Comparison of ENCODE assay signal across 2 cellular contexts in the genomic region with DNA sequence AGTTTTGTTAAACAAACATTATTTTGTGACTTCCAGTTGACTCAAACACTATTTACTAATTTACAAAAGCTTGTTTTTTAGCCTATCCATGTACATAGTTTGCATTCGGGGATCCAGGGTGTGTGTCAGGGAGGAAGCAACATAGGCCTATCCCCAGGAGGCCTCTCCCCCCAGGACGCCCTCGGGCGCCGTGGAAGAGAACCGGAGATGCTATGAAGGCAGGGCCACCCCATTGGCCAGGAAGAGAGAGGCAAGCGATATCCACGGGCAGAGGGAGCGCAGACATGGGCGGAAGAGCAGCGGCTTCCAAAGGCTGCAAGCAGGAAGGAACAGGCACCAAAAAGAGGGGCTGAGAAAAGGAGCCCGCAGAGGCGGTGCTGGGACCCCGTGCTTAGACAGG.
TF ChIP-seq lines count a peak whose summit lies in the region.

No MANE protein-coding gene starts in this region.

TF ChIP-seq in GM23338, 12 proteins besides CTCF, POLR2A, EP300 and RAD21 (continues in another document):
- TF ChIP-seq, protein P1, sequence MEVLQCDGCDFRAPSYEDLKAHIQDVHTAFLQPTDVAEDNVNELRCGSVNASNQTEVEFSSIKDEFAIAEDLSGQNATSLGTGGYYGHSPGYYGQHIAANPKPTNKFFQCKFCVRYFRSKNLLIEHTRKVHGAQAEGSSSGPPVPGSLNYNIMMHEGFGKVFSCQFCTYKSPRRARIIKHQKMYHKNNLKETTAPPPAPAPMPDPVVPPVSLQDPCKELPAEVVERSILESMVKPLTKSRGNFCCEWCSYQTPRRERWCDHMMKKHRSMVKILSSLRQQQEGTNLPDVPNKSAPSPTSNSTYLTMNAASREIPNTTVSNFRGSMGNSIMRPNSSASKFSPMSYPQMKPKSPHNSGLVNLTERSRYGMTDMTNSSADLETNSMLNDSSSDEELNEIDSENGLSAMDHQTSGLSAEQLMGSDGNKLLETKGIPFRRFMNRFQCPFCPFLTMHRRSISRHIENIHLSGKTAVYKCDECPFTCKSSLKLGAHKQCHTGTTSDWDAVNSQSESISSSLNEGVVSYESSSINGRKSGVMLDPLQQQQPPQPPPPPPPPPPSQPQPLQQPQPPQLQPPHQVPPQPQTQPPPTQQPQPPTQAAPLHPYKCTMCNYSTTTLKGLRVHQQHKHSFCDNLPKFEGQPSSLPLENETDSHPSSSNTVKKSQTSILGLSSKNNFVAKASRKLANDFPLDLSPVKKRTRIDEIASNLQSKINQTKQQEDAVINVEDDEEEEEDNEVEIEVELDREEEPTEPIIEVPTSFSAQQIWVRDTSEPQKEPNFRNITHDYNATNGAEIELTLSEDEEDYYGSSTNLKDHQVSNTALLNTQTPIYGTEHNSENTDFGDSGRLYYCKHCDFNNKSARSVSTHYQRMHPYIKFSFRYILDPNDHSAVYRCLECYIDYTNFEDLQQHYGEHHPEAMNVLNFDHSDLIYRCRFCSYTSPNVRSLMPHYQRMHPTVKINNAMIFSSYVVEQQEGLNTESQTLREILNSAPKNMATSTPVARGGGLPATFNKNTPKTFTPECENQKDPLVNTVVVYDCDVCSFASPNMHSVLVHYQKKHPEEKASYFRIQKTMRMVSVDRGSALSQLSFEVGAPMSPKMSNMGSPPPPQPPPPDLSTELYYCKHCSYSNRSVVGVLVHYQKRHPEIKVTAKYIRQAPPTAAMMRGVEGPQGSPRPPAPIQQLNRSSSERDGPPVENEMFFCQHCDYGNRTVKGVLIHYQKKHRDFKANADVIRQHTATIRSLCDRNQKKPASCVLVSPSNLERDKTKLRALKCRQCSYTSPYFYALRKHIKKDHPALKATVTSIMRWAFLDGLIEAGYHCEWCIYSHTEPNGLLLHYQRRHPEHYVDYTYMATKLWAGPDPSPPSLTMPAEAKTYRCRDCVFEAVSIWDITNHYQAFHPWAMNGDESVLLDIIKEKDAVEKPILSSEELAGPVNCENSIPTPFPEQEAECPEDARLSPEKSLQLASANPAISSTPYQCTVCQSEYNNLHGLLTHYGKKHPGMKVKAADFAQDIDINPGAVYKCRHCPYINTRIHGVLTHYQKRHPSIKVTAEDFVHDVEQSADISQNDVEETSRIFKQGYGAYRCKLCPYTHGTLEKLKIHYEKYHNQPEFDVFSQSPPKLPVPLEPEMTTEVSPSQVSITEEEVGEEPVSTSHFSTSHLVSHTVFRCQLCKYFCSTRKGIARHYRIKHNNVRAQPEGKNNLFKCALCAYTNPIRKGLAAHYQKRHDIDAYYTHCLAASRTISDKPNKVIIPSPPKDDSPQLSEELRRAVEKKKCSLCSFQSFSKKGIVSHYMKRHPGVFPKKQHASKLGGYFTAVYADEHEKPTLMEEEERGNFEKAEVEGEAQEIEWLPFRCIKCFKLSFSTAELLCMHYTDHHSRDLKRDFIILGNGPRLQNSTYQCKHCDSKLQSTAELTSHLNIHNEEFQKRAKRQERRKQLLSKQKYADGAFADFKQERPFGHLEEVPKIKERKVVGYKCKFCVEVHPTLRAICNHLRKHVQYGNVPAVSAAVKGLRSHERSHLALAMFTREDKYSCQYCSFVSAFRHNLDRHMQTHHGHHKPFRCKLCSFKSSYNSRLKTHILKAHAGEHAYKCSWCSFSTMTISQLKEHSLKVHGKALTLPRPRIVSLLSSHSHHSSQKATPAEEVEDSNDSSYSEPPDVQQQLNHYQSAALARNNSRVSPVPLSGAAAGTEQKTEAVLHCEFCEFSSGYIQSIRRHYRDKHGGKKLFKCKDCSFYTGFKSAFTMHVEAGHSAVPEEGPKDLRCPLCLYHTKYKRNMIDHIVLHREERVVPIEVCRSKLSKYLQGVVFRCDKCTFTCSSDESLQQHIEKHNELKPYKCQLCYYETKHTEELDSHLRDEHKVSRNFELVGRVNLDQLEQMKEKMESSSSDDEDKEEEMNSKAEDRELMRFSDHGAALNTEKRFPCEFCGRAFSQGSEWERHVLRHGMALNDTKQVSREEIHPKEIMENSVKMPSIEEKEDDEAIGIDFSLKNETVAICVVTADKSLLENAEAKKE (CRISPR knock-in tag; IDR thresholded peaks at IDR 0.05) = no peak
- TF ChIP-seq, protein P2, sequence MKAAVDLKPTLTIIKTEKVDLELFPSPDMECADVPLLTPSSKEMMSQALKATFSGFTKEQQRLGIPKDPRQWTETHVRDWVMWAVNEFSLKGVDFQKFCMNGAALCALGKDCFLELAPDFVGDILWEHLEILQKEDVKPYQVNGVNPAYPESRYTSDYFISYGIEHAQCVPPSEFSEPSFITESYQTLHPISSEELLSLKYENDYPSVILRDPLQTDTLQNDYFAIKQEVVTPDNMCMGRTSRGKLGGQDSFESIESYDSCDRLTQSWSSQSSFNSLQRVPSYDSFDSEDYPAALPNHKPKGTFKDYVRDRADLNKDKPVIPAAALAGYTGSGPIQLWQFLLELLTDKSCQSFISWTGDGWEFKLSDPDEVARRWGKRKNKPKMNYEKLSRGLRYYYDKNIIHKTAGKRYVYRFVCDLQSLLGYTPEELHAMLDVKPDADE (IDR thresholded peaks at IDR 0.05) = no peak
- TF ChIP-seq NANOG (IDR thresholded peaks at IDR 0.05; ENCODE audit: borderline replicate concordance) (no peak), POLR2AphosphoS5 (IDR thresholded peaks at IDR 0.05; ENCODE audit: low read depth) (no peak), EZH2phosphoT487 (IDR thresholded peaks at IDR 0.05; ENCODE audit: unreplicated experiment) (no peak), STAT1 (IDR thresholded peaks at IDR 0.05; ENCODE audit: unreplicated experiment) (no peak), CREB1 (CRISPR knock-in tag; IDR thresholded peaks at IDR 0.05; ENCODE audit: low read depth) (no peak), ZNF331 (CRISPR knock-in tag; IDR thresholded peaks at IDR 0.05; ENCODE audit: low read depth) (no peak), EZH2 (IDR thresholded peaks at IDR 0.05; ENCODE audit: low read depth, unreplicated experiment) (no peak)
- TF ChIP-seq, protein P3, sequence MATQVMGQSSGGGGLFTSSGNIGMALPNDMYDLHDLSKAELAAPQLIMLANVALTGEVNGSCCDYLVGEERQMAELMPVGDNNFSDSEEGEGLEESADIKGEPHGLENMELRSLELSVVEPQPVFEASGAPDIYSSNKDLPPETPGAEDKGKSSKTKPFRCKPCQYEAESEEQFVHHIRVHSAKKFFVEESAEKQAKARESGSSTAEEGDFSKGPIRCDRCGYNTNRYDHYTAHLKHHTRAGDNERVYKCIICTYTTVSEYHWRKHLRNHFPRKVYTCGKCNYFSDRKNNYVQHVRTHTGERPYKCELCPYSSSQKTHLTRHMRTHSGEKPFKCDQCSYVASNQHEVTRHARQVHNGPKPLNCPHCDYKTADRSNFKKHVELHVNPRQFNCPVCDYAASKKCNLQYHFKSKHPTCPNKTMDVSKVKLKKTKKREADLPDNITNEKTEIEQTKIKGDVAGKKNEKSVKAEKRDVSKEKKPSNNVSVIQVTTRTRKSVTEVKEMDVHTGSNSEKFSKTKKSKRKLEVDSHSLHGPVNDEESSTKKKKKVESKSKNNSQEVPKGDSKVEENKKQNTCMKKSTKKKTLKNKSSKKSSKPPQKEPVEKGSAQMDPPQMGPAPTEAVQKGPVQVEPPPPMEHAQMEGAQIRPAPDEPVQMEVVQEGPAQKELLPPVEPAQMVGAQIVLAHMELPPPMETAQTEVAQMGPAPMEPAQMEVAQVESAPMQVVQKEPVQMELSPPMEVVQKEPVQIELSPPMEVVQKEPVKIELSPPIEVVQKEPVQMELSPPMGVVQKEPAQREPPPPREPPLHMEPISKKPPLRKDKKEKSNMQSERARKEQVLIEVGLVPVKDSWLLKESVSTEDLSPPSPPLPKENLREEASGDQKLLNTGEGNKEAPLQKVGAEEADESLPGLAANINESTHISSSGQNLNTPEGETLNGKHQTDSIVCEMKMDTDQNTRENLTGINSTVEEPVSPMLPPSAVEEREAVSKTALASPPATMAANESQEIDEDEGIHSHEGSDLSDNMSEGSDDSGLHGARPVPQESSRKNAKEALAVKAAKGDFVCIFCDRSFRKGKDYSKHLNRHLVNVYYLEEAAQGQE (IDR thresholded peaks at IDR 0.05; ENCODE audit: unreplicated experiment) = no peak

TF ChIP-seq in IMR-90, 13 proteins besides CTCF, POLR2A, EP300 and RAD21:
- no peak for TF ChIP-seq NFE2L2 (IDR thresholded peaks at IDR 0.05; ENCODE audit: low read depth, low read length)
- TF ChIP-seq MAZ (IDR thresholded peaks at IDR 0.05; ENCODE audit: borderline replicate concordance, low read depth, low read length) = no peak
- TF ChIP-seq, protein P4, sequence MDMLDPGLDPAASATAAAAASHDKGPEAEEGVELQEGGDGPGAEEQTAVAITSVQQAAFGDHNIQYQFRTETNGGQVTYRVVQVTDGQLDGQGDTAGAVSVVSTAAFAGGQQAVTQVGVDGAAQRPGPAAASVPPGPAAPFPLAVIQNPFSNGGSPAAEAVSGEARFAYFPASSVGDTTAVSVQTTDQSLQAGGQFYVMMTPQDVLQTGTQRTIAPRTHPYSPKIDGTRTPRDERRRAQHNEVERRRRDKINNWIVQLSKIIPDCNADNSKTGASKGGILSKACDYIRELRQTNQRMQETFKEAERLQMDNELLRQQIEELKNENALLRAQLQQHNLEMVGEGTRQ (IDR thresholded peaks at IDR 0.05; ENCODE audit: low read depth, low read length) = no peak
- TF ChIP-seq CHD1 (IDR thresholded peaks at IDR 0.05; ENCODE audit: low read depth, low read length) = no peak
- no peak for TF ChIP-seq FOS (IDR thresholded peaks at IDR 0.05; ENCODE audit: low read depth, low read length)
- TF ChIP-seq MXI1 (IDR thresholded peaks at IDR 0.05; ENCODE audit: borderline replicate concordance, low read depth, low read length) = no peak
- TF ChIP-seq, protein P5, sequence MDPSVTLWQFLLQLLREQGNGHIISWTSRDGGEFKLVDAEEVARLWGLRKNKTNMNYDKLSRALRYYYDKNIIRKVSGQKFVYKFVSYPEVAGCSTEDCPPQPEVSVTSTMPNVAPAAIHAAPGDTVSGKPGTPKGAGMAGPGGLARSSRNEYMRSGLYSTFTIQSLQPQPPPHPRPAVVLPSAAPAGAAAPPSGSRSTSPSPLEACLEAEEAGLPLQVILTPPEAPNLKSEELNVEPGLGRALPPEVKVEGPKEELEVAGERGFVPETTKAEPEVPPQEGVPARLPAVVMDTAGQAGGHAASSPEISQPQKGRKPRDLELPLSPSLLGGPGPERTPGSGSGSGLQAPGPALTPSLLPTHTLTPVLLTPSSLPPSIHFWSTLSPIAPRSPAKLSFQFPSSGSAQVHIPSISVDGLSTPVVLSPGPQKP (IDR thresholded peaks at IDR 0.05; ENCODE audit: borderline replicate concordance, low read depth, low read length) = no peak
- TF ChIP-seq MAFK (IDR thresholded peaks at IDR 0.05; ENCODE audit: low read depth, low read length) = no peak
- TF ChIP-seq CEBPB (IDR thresholded peaks at IDR 0.05; ENCODE audit: low read depth, low read length) = no peak
- no peak for TF ChIP-seq SMC3 (IDR thresholded peaks at IDR 0.05; ENCODE audit: low read depth, low read length)
- TF ChIP-seq RFX5 (IDR thresholded peaks at IDR 0.05; ENCODE audit: low read depth, low read length) = no peak
- no peak for TF ChIP-seq BHLHE40 (IDR thresholded peaks at IDR 0.05; ENCODE audit: low read depth, low read length)
- no peak for TF ChIP-seq RCOR1 (IDR thresholded peaks at IDR 0.05; ENCODE audit: insufficient replicate concordance, low read length)
